ENCODE assay signal across 8 cellular contexts in genomic region chr3:120198305-120198878, GRCh38.
DNase-seq lines count a peak whose midpoint lies in the region; ATAC-seq and TF ChIP-seq lines count a peak whose summit lies in the region.

No MANE protein-coding gene starts in this region.

- H3K4me2 ChIP-seq in smooth muscle cell = no peak overlapping the region

- no peak overlapping the region for H3K4me3 ChIP-seq in cardiac muscle cell
- H3K4me3 ChIP-seq in endodermal cell (ENCODE audit: low read length) = no peak overlapping the region
- no peak overlapping the region for H3K4me3 ChIP-seq in smooth muscle cell
- H3K4me3 ChIP-seq in HAP-1 = no peak overlapping the region
- H3K4me3 ChIP-seq in ovary = no peak overlapping the region

- POLR2A ChIA-PET in activated CD4-positive, alpha-beta T cell treated with anti-CD3 and anti-CD28 coated beads, Interleukin-2, amount 10 ng/mL, durations not matched to agents 7 days and 5 days (lab: Charles Lee) = no interaction called here

- in situ Hi-C loops in HAP-1 (cut with MboI; ENCODE audit: low sequenced_read_pairs) = no loop called here

- intact Hi-C loops in Right ventricle myocardium inferior (cut with DNase I) = loop anchor here (2.0 kb wide), 1 partner anchor 306 kb away; no protein-coding TSS in a partner anchor
- intact Hi-C loops in ovary (cut with DNase I) = loop anchor here in 1 of 4 donors (10.0 kb wide), 1 partner anchor 294 kb away; no protein-coding TSS in a partner anchor

- peak; percentile 23 for TF ChIP-seq CTCF in cardiac muscle cell (IDR thresholded peaks at IDR 0.05; ENCODE audit: low read depth, low read length)
- peak; percentile 45 for TF ChIP-seq CTCF in endodermal cell (conservative IDR thresholded peaks at IDR 0.05)
- TF ChIP-seq CTCF in smooth muscle cell (IDR thresholded peaks at IDR 0.05; ENCODE audit: borderline replicate concordance, insufficient read depth, poor library complexity, severe bottlenecking) = peak; percentile 23
- TF ChIP-seq CTCF in ovary (IDR thresholded peaks at IDR 0.05) = no peak

- H3K27ac Mint-ChIP-seq in endodermal cell = no peak overlapping the region
- H3K27ac Mint-ChIP-seq in activated CD4-positive, alpha-beta T cell treated with anti-CD3 and anti-CD28 coated beads, Interleukin-2, amount 10 ng/mL, durations not matched to agents 7 days and 5 days = no peak overlapping the region

- H3K9ac ChIP-seq in endodermal cell (ENCODE audit: extremely low read depth, low read length, poor library complexity, severe bottlenecking) (no peak overlapping the region), smooth muscle cell (ENCODE audit: low read depth) (no peak overlapping the region)

- H3K9me3 ChIP-seq in cardiac muscle cell (ENCODE audit: low read depth) (no peaks in the 10 kb centered on the region), endodermal cell (ENCODE audit: control insufficient read depth, low read length) (no peaks in the 10 kb centered on the region), smooth muscle cell (replicated peaks; ENCODE audit: low read depth) (no peaks in the 10 kb centered on the region), HAP-1 (no peaks in the 10 kb centered on the region), ovary (no peaks in the 10 kb centered on the region)

- no peaks in the 10 kb centered on the region for H3F3A ChIP-seq in smooth muscle cell (ENCODE audit: low read depth)

- H3K36me3 ChIP-seq in cardiac muscle cell (no peaks in the 10 kb centered on the region), endodermal cell (ENCODE audit: control insufficient read depth, insufficient read depth, low read length) (no peaks in the 10 kb centered on the region), smooth muscle cell (ENCODE audit: low read depth) (no peaks in the 10 kb centered on the region), HAP-1 (replicated peaks) (no peaks in the 10 kb centered on the region), ovary (no peaks in the 10 kb centered on the region)

- H3K27me3 ChIP-seq in cardiac muscle cell (no peaks in the 10 kb centered on the region), endodermal cell (ENCODE audit: control insufficient read depth, insufficient read depth, low read length, poor library complexity, severe bottlenecking) (no peaks in the 10 kb centered on the region), smooth muscle cell (ENCODE audit: low read depth) (no peaks in the 10 kb centered on the region), HAP-1 (ENCODE audit: low read depth) (no peaks in the 10 kb centered on the region), ovary (no peaks in the 10 kb centered on the region)

- H3K4me1 ChIP-seq in cardiac muscle cell (ENCODE audit: low read depth) (no peaks in the 10 kb centered on the region), endodermal cell (ENCODE audit: control insufficient read depth, insufficient read depth, low read length) (no peaks in the 10 kb centered on the region), smooth muscle cell (ENCODE audit: low read depth) (no peaks in the 10 kb centered on the region), HAP-1 (no peaks in the 10 kb centered on the region), ovary (ENCODE audit: insufficient read depth) (no peaks in the 10 kb centered on the region)

- no peaks in the 10 kb centered on the region for H4K20me1 ChIP-seq in smooth muscle cell (ENCODE audit: low read depth)

- TF ChIP-seq POLR2A in ovary (IDR thresholded peaks at IDR 0.05) = no peak

- TF ChIP-seq EP300 in ovary (IDR thresholded peaks at IDR 0.05) = no peak

- no peak overlapping the region for H3K27ac ChIP-seq in cardiac muscle cell
- H3K27ac ChIP-seq in endodermal cell (ENCODE audit: low read depth, low read length) = no peak overlapping the region
- no peak overlapping the region for H3K27ac ChIP-seq in smooth muscle cell (ENCODE audit: low read depth)
- no peak overlapping the region for H3K27ac ChIP-seq in ovary

- H2AFZ ChIP-seq in smooth muscle cell (ENCODE audit: low read depth) = no peak overlapping the region

- no peaks in the 10 kb centered on the region for H3K4me1 Mint-ChIP-seq in endodermal cell
- no peaks in the 10 kb centered on the region for H3K4me1 Mint-ChIP-seq in activated CD4-positive, alpha-beta T cell treated with anti-CD3 and anti-CD28 coated beads, Interleukin-2, amount 10 ng/mL, durations not matched to agents 7 days and 5 days

- no peaks in the 10 kb centered on the region for H3K27me3 Mint-ChIP-seq in endodermal cell (ENCODE audit: insufficient read depth)
- H3K27me3 Mint-ChIP-seq in activated CD4-positive, alpha-beta T cell treated with anti-CD3 and anti-CD28 coated beads, Interleukin-2, amount 10 ng/mL, durations not matched to agents 7 days and 5 days = no peaks in the 10 kb centered on the region

- no peaks in the 10 kb centered on the region for H3K9me3 Mint-ChIP-seq in endodermal cell
- H3K9me3 Mint-ChIP-seq in activated CD4-positive, alpha-beta T cell treated with anti-CD3 and anti-CD28 coated beads, Interleukin-2, amount 10 ng/mL, durations not matched to agents 7 days and 5 days = no peaks in the 10 kb centered on the region

- no peaks in the 10 kb centered on the region for H3K79me2 ChIP-seq in smooth muscle cell (ENCODE audit: low read depth)

- no peaks in the 10 kb centered on the region for H3K36me3 Mint-ChIP-seq in endodermal cell (ENCODE audit: low read depth)
- no peaks in the 10 kb centered on the region for H3K36me3 Mint-ChIP-seq in activated CD4-positive, alpha-beta T cell treated with anti-CD3 and anti-CD28 coated beads, Interleukin-2, amount 10 ng/mL, durations not matched to agents 7 days and 5 days (ENCODE audit: low read depth)

- DNase-seq in cardiac muscle cell (ENCODE audit: low read depth in 1 of 2, low spot score in 1 of 2) (peak in 1 of 2 donors; percentile 58), Right ventricle myocardium inferior (ENCODE audit: missing footprints) (no peak), NCI-H2196 treated with DMSO at 0.1 percent for 48 hours (lab: John Stamatoyannopoulos, UW; ENCODE audit: unreplicated experiment) (peak; percentile 16), endodermal cell (no peak), smooth muscle cell (lab: John Stamatoyannopoulos, UW; ENCODE audit: unreplicated experiment) (no peak), HAP-1 (ENCODE audit: low spot score in 2 of 2) (no peak), ovary (no peak)
- no peak for DNase-seq in activated CD4-positive, alpha-beta T cell treated with anti-CD3 and anti-CD28 coated beads, Interleukin-2, amount 10 ng/mL, durations not matched to agents 7 days and 5 days

- ATAC-seq in Right ventricle myocardium inferior = no peak

- H3K4me3 Mint-ChIP-seq in endodermal cell = no peak overlapping the region
- H3K4me3 Mint-ChIP-seq in activated CD4-positive, alpha-beta T cell treated with anti-CD3 and anti-CD28 coated beads, Interleukin-2, amount 10 ng/mL, durations not matched to agents 7 days and 5 days = no peak overlapping the region

- CTCF ChIA-PET in activated CD4-positive, alpha-beta T cell treated with anti-CD3 and anti-CD28 coated beads, Interleukin-2, amount 10 ng/mL, durations not matched to agents 7 days and 5 days (lab: Charles Lee) = interaction anchor here (1.6 kb wide), 1 partner anchor 293 kb away, joined by 3 read pairs; no protein-coding TSS in a partner anchor

- 89 to 93% methylated on average over 3 of the region's 3 CpGs for WGBS in endodermal cell (ENCODE audit: insufficient coverage in 1 of 2, insufficient read length in 1 of 2), 2 experiments
- WGBS in smooth muscle cell (ENCODE audit: low lambda C conversion rate) = 79% methylated on average over 3 of the region's 3 CpGs
- WGBS in ovary, 3 donors = 70 to 76% (median 75%) methylated on average over 3 of the region's 3 CpGs

Comparison
In these comparisons a context has a peak if more than half of its experiments do, and no peak if none do; other contexts are left out.
1. CTCF ChIP-seq: peak in cardiac muscle cell (single experiment), endodermal cell (single experiment) and smooth muscle cell (single experiment); none in ovary (0 of 3).